19 cellular contexts compared by ENCODE assay signal in the genomic region with DNA sequence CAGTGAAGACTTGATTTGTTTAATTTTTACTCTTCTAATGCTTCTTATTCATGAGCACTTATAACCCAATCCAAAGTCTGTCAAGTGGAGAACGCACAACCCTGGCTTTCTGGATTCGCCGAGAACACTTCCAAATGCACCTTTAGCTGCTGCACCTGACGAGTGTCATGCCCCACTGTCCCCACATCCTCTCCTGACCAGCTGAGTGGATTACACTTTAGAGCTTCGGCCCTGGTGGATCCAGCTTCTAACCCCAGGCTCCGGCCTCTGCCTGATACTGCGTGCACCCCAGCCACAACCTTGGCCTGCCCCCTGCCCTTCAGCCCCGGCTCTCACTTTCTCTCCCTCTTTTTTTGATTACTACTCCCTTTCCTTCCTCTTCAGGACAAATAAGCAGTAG.
"Had no signal": no experiment of that assay in that cellular context is flagged by ENCODE, and none has a peak within 500 bp of the region (broad histone marks: within the 10 kb centered on the region; RNA-seq: fewer than 3 reads in every experiment).

No MANE protein-coding gene starts in this region.

- H3K27ac ChIP-seq: colonic mucosa, prostate gland, skin epidermis had no signal

- H3K9me3 Mint-ChIP-seq: activated CD8-positive, alpha-beta T cell treated with anti-CD3 and anti-CD28 coated beads for 36 hours; activated naive CD4-positive, alpha-beta T cell treated with anti-CD3 and anti-CD28 coated beads, Interleukin-2, amount 50 U/mL, for 24 hours; brain; nephron progenitor cell; T-cell; type B pancreatic cell; WTC11 had no signal

- DNase-seq: activated CD4-positive, alpha-beta T cell treated with anti-CD3 and anti-CD28 coated beads for 48 hours; activated CD8-positive, alpha-beta T cell treated with anti-CD3 and anti-CD28 coated beads for 36 hours; activated effector memory CD4-positive, alpha-beta T cell treated with anti-CD3 and anti-CD28 coated beads, Interleukin-2, amount 50 U/mL, for 16 hours; central memory CD4-positive, alpha-beta T cell; colonic mucosa; hippocampal formation; left ventricle myocardium superior; nephron progenitor cell; right cardiac atrium; stimulated activated CD4-positive, alpha-beta T cell treated with anti-CD3 and anti-CD28 coated beads, Interleukin-4, amount 100 ng/mL, for 24 hours; stimulated activated naive CD8-positive, alpha-beta T cell treated with anti-CD3 and anti-CD28 coated beads, Interleukin-15, Interleukin-2, amounts not matched to agents 100 U/mL and 50 U/mL, for 24 hours; T-cell; T1000 had no signal

- H3K4me1 ChIP-seq: colonic mucosa had no signal

- H3K27me3 ChIP-seq: colonic mucosa had no signal

- H3K4me3 Mint-ChIP-seq: activated CD8-positive, alpha-beta T cell treated with anti-CD3 and anti-CD28 coated beads for 36 hours; activated naive CD4-positive, alpha-beta T cell treated with anti-CD3 and anti-CD28 coated beads, Interleukin-2, amount 50 U/mL, for 24 hours; brain; nephron progenitor cell; T-cell; type B pancreatic cell; WTC11 had no signal

- H3K36me3 Mint-ChIP-seq: brain, type B pancreatic cell, WTC11 had no signal

- ATAC-seq: activated CD8-positive, alpha-beta T cell treated with anti-CD3 and anti-CD28 coated beads for 36 hours; left ventricle myocardium superior; right cardiac atrium; stimulated activated naive CD8-positive, alpha-beta T cell treated with anti-CD3 and anti-CD28 coated beads, Interleukin-15, Interleukin-2, amounts not matched to agents 100 U/mL and 50 U/mL, for 24 hours; T-cell; WTC11 had no signal

- H3K36me3 ChIP-seq: colonic mucosa, prostate gland had no signal

- H3K4me3 ChIP-seq: colonic mucosa, prostate gland, skin epidermis had no signal

- H3K27me3 Mint-ChIP-seq: activated CD8-positive, alpha-beta T cell treated with anti-CD3 and anti-CD28 coated beads for 36 hours; activated naive CD4-positive, alpha-beta T cell treated with anti-CD3 and anti-CD28 coated beads, Interleukin-2, amount 50 U/mL, for 24 hours; T-cell; type B pancreatic cell had no signal

- H3K9me3 ChIP-seq: colonic mucosa, prostate gland had no signal

- H3K27ac Mint-ChIP-seq: activated CD8-positive, alpha-beta T cell treated with anti-CD3 and anti-CD28 coated beads for 36 hours; activated naive CD4-positive, alpha-beta T cell treated with anti-CD3 and anti-CD28 coated beads, Interleukin-2, amount 50 U/mL, for 24 hours; nephron progenitor cell; T-cell; WTC11 had no signal
